In genomic region chr5:178267876-178268275, GRCh38 we compare ENCODE assay signal across 8 cellular contexts.
"Had no signal": no experiment of that assay in that cellular context is flagged by ENCODE, and none has a peak within 500 bp of the region (broad histone marks: within the 10 kb centered on the region; RNA-seq: fewer than 3 reads in every experiment).

No MANE protein-coding gene starts in this region.

- H3K4me3 ChIP-seq: GM12878 had no signal

- ATAC-seq: GM12878 had no signal

- FAIRE-seq: G401.6, GM12878, GM12891, GM12892, GM18507, GM19239 had no signal

- DNase-seq: GDM1, GF-D8 had no signal
